13 cellular contexts compared by ENCODE assay signal in genomic region chr17:29614345-29615047, GRCh38. TPM values are rescaled to one million over a fixed set of nuclear protein-coding genes. Genes with fewer than 3 reads are reported as not detected.
DNase-seq lines count a peak whose midpoint lies in the region; ATAC-seq, FAIRE-seq and TF ChIP-seq lines count a peak whose summit lies in the region.
"Had no signal": no experiment of that assay in that cellular context is flagged by ENCODE, and none has a peak within 500 bp of the region (broad histone marks: within the 10 kb centered on the region; RNA-seq: fewer than 3 reads in every experiment).

No MANE protein-coding gene starts in this region.

- no peak overlapping the region for H3K4me3 ChIP-seq in Caco-2 (ENCODE audit: low read depth, low read length)
- H3K4me3 ChIP-seq: cardiac muscle cell had no signal

- no TSS peak for BruUV-seq in Caco-2 (replicated peaks; lab: Mats Ljungman, UMichigan)

- H3K27ac Mint-ChIP-seq in Caco-2 (ENCODE audit: unreplicated experiment) (no peak overlapping the region), progenitor cell of endocrine pancreas (no peak overlapping the region)
- H3K27ac Mint-ChIP-seq in effector memory CD8-positive, alpha-beta T cell, result peak overlapping the region in 1 of 2 donors; percentile 65

- peak overlapping the region; percentile 50 for H3K27ac ChIP-seq in RWPE1
- H3K27ac ChIP-seq: cardiac muscle cell had no signal

- no peaks in the 10 kb centered on the region for H3K36me3 ChIP-seq in Caco-2 (ENCODE audit: control insufficient read depth, insufficient read depth, low read length)
- H3K36me3 ChIP-seq: cardiac muscle cell had no signal

- intact Hi-C loops in Caco-2 (cut with micrococcal nuclease; ENCODE audit: unreplicated experiment), result loop anchor here (2.0 to 5.0 kb wide), 2 partner anchors 24 to 163 kb away; no protein-coding TSS in a partner anchor

- H3K36me3 Mint-ChIP-seq in Caco-2 (ENCODE audit: insufficient read depth, unreplicated experiment) (no peaks in the 10 kb centered on the region), progenitor cell of endocrine pancreas (ENCODE audit: insufficient read depth) (no peaks in the 10 kb centered on the region)
- H3K36me3 Mint-ChIP-seq in effector memory CD8-positive, alpha-beta T cell (ENCODE audit: insufficient read depth), result peaks cover 2% of the 10 kb centered on the region

- ATAC-seq in effector memory CD8-positive, alpha-beta T cell (replicated peaks), result no peak

- no peak for FAIRE-seq in H54 (lab: Jason Lieb, UNC)
- FAIRE-seq: RCC 7860 had no signal

- CTCF ChIA-PET in Caco-2 (lab: Charles Lee), result interaction anchor here (0.8 to 5.2 kb wide), 3 partner anchors 22 to 244 kb away, joined by 4 to 69 read pairs (median 6); partner anchors contain the start of gene ANKRD13B
- CTCF ChIA-PET in RWPE1 (lab: Yijun Ruan, JAX), result no interaction called here

- POLR2A ChIA-PET in Caco-2 (lab: Charles Lee), result no interaction called here
- POLR2A ChIA-PET in RWPE1 (lab: Yijun Ruan, JAX; ENCODE audit: low non-redundant PET), result no interaction called here

- H3K4me1 ChIP-seq in Caco-2, result peaks cover 23% of the 10 kb centered on the region

- peaks cover 8% of the 10 kb centered on the region for H3K27me3 ChIP-seq in Caco-2 (replicated peaks; ENCODE audit: control insufficient read depth, insufficient read depth, low read length)

- DNase-seq in Caco-2 (no peak), RWPE1 (ENCODE audit: low spot score) (no peak), progenitor cell of endocrine pancreas (ENCODE audit: low spot score, unreplicated experiment) (no peak), GF-D8 (lab: John Stamatoyannopoulos, UW) (no peak), H54 (ENCODE audit: insufficient read length, low spot score) (no peak), A172 (ENCODE audit: low spot score) (no peak), AG08395 (ENCODE audit: low spot score) (no peak)
- DNase-seq in effector memory CD8-positive, alpha-beta T cell, result no peak
- DNase-seq: HCEC 1CT, NCI-H146 had no signal

- no peak for TF ChIP-seq CTCF in Caco-2 (IDR thresholded peaks at IDR 0.05; ENCODE audit: insufficient read depth in 1 of 2, low read depth in 1 of 2, low read length in 1 of 2, severe bottlenecking in 1 of 2, unreplicated experiment in 1 of 2)
- TF ChIP-seq CTCF in RWPE1 (conservative IDR thresholded peaks at IDR 0.05; ENCODE audit: low read depth), result no peak
- TF ChIP-seq CTCF in progenitor cell of endocrine pancreas (IDR thresholded peaks at IDR 0.05; ENCODE audit: unreplicated experiment), result no peak

- no peaks in the 10 kb centered on the region for H3K9me3 Mint-ChIP-seq in Caco-2 (ENCODE audit: unreplicated experiment)
- no peaks in the 10 kb centered on the region for H3K9me3 Mint-ChIP-seq in effector memory CD8-positive, alpha-beta T cell
- H3K9me3 Mint-ChIP-seq in progenitor cell of endocrine pancreas (ENCODE audit: low read depth), result no peaks in the 10 kb centered on the region

- H3K9me3 ChIP-seq in Caco-2, result no peaks in the 10 kb centered on the region
- H3K9me3 ChIP-seq: heart right ventricle had no signal

- H3K27me3 Mint-ChIP-seq in Caco-2 (ENCODE audit: insufficient read depth, unreplicated experiment) (peaks cover 5% of the 10 kb centered on the region), progenitor cell of endocrine pancreas (peaks cover 62% of the 10 kb centered on the region)
- no peaks in the 10 kb centered on the region for H3K27me3 Mint-ChIP-seq in effector memory CD8-positive, alpha-beta T cell

- H3K4me1 Mint-ChIP-seq in Caco-2 (ENCODE audit: low read depth, unreplicated experiment) (peaks cover 9% of the 10 kb centered on the region), progenitor cell of endocrine pancreas (ENCODE audit: low read depth) (peaks cover 5% of the 10 kb centered on the region)
- peaks cover 35 to 39% of the 10 kb centered on the region in 2 donors for H3K4me1 Mint-ChIP-seq in effector memory CD8-positive, alpha-beta T cell (ENCODE audit: low read depth in 2 of 2)

- H3K4me3 Mint-ChIP-seq in Caco-2 (ENCODE audit: unreplicated experiment), result peak overlapping the region; percentile 87
- peak overlapping the region; percentile 89 to 92 for H3K4me3 Mint-ChIP-seq in effector memory CD8-positive, alpha-beta T cell
- peak overlapping the region; percentile 7 for H3K4me3 Mint-ChIP-seq in progenitor cell of endocrine pancreas (ENCODE audit: low read depth)

- no peak for TF ChIP-seq POLR2A in H54 (IDR thresholded peaks at IDR 0.05; ENCODE audit: low read depth, low read length)

RNA-seq across cellular contexts. Expression of gene CORO6, which starts 8.2 kb away (rescaled TPM):
- total RNA-seq in Caco-2 (2022), result 2.8 and 2.9 TPM in 2 replicates
- total RNA-seq in progenitor cell of endocrine pancreas, result 0.27 TPM in 1 of 2 replicates, not detected in the other
- 12.2 and 14.8 TPM in 2 replicates for total RNA-seq in A172 (2014; rRNA removed; shearing (Covaris generic))

RNA-seq across cellular contexts. Expression of gene ANKRD13B, which starts 21.6 kb away (rescaled TPM):
- total RNA-seq in Caco-2 (2022), result 7.7 and 10.4 TPM in 2 replicates
- total RNA-seq in progenitor cell of endocrine pancreas, result 22.8 and 27.5 TPM in 2 replicates
- total RNA-seq in A172 (2014; rRNA removed; shearing (Covaris generic)), result 17.6 and 21.8 TPM in 2 replicates

RNA-seq across cellular contexts. Expression of gene GIT1, which starts 25.0 kb away (rescaled TPM):
- total RNA-seq in Caco-2 (2022) (46.5 and 47.0 TPM in 2 replicates), progenitor cell of endocrine pancreas (51.6 and 54.9 TPM in 2 replicates)
- 51.8 and 53.2 TPM in 2 replicates for total RNA-seq in A172 (2014; rRNA removed; shearing (Covaris generic))

RNA-seq across cellular contexts. Expression of gene TP53I13, which starts 46.0 kb away (rescaled TPM):
- total RNA-seq in Caco-2 (2022) (43.9 and 49.2 TPM in 2 replicates), progenitor cell of endocrine pancreas (39.7 and 40.2 TPM in 2 replicates)
- total RNA-seq in A172 (2014; rRNA removed; shearing (Covaris generic)), result 64.1 and 68.5 TPM in 2 replicates

RNA-seq across cellular contexts. Expression of gene ABHD15, which starts 47.7 kb away (rescaled TPM):
- total RNA-seq in Caco-2 (2022) (9.6 and 10.5 TPM in 2 replicates), progenitor cell of endocrine pancreas (5.3 and 5.4 TPM in 2 replicates)
- total RNA-seq in A172 (2014; rRNA removed; shearing (Covaris generic)), result 11.6 and 11.7 TPM in 2 replicates

Comparison
In these comparisons a context has a peak if more than half of its experiments do, and no peak if none do; other contexts are left out.
1. H3K4me3 Mint-ChIP-seq: peak in every context shown above with its lines; median percentile 90 in effector memory CD8-positive, alpha-beta T cell; 87 in Caco-2; 7 in progenitor cell of endocrine pancreas.